ENCODE assay signal across 8 cellular contexts in the genomic region with DNA sequence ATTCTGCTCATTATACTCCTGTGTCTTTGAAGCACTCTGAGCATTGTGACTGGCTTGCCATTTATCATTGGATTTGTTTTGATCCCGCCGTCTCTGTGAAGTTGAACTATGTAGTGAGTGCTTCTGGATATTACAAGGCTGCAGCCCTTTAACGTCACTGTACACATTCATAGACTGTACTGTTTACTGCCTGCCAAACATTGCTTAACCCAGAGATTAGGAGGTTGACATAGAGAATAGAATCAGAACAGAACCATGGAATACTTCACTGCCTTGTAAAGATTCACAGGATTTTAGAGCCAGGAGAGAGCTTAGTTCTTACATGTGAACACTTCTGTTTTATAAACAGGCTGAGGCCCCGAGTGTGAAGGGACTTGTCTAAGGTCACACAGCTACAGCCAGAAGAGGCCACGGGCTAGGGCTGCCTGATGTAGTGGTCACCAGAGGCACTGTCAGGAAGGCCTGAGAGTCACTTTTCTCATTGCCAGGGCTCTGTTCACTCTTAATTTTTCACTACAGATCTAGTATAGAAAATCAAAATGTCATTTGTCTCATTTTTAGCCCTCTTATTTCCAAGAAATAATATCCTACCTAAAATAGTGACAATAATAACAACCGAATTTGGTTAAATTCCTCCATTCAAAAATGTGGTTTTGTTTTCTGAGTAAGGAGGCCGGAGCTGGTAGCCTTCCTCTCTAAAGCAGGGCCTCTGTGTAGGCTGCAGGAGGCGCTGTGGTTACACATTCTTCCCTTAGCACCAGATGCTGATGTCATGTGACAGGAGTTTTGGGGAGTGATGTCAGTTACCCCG.
A peak's percentile ranks its signal among the peaks of the same experiment; 100 is the strongest.
DNase-seq lines count a peak whose midpoint lies in the region; ATAC-seq and TF ChIP-seq lines count a peak whose summit lies in the region.

No MANE protein-coding gene starts in this region.

- no peak for TF ChIP-seq POLR2A in GM18505 (IDR thresholded peaks at IDR 0.05; ENCODE audit: borderline replicate concordance, extremely low read depth, insufficient read depth, insufficient read length)
- no peak for TF ChIP-seq POLR2A in suprapubic skin (IDR thresholded peaks at IDR 0.05)

- no peak overlapping the region for H3K4me3 Mint-ChIP-seq in endodermal cell

- no peak overlapping the region for H2AFZ ChIP-seq in MM.1S (ENCODE audit: low read length)

- H3K4me1 ChIP-seq in MM.1S (ENCODE audit: low read length) (no peaks in the 10 kb centered on the region), endodermal cell (ENCODE audit: control insufficient read depth, insufficient read depth, low read length) (peaks cover 4% of the 10 kb centered on the region), suprapubic skin (no peaks in the 10 kb centered on the region)

- H3K9me3 ChIP-seq in MM.1S (replicated peaks; ENCODE audit: insufficient read depth, low read length) (no peaks in the 10 kb centered on the region), endodermal cell (ENCODE audit: control insufficient read depth, low read length) (no peaks in the 10 kb centered on the region), suprapubic skin (no peaks in the 10 kb centered on the region)

- TF ChIP-seq CTCF in MM.1S (IDR thresholded peaks at IDR 0.05; ENCODE audit: low read length) (peak; percentile 63), endodermal cell (conservative IDR thresholded peaks at IDR 0.05) (peak; percentile 97), suprapubic skin (IDR thresholded peaks at IDR 0.05) (peak; percentile 34 to 64)

- peak; percentile 84 for DNase-seq in AG20443 (ENCODE audit: low spot score)
- DNase-seq in MM.1S: peak; percentile 40
- DNase-seq in activated CD4-positive, alpha-beta T cell treated with anti-CD3 and anti-CD28 coated beads for 4 hours: peak; percentile 18 to 33
- DNase-seq in endodermal cell: peak; percentile 83
- DNase-seq in mucosa of gallbladder (ENCODE audit: low spot score): peak; percentile 60
- no peak for DNase-seq in suprapubic skin (ENCODE audit: low spot score in 2 of 2)

- TF ChIP-seq EP300 in suprapubic skin (IDR thresholded peaks at IDR 0.05): no peak

- H3K9ac ChIP-seq in MM.1S (ENCODE audit: low read length): no peak overlapping the region
- H3K9ac ChIP-seq in endodermal cell (ENCODE audit: extremely low read depth, low read length, poor library complexity, severe bottlenecking): no peak overlapping the region

- no peaks in the 10 kb centered on the region for H3K79me2 ChIP-seq in MM.1S (ENCODE audit: low read length)

- peaks cover 67% of the 10 kb centered on the region for H3K36me3 Mint-ChIP-seq in endodermal cell (ENCODE audit: low read depth)

- H3K27me3 Mint-ChIP-seq in endodermal cell (ENCODE audit: insufficient read depth): no peaks in the 10 kb centered on the region

- no peak overlapping the region for H3K27ac Mint-ChIP-seq in endodermal cell

- H3K36me3 ChIP-seq in MM.1S (replicated peaks; ENCODE audit: insufficient read depth, low read length): peaks cover 9% of the 10 kb centered on the region
- peaks cover 81% of the 10 kb centered on the region for H3K36me3 ChIP-seq in endodermal cell (ENCODE audit: control insufficient read depth, insufficient read depth, low read length)
- H3K36me3 ChIP-seq in suprapubic skin: peaks cover 90% of the 10 kb centered on the region

- H3K4me3 ChIP-seq in MM.1S (ENCODE audit: low read length): no peak overlapping the region
- H3K4me3 ChIP-seq in endodermal cell (ENCODE audit: low read length): no peak overlapping the region
- H3K4me3 ChIP-seq in suprapubic skin: no peak overlapping the region

- H3K27ac ChIP-seq in MM.1S (ENCODE audit: low read length): no peak overlapping the region
- H3K27ac ChIP-seq in endodermal cell (ENCODE audit: low read depth, low read length): no peak overlapping the region
- H3K27ac ChIP-seq in suprapubic skin: no peak overlapping the region

- no peak overlapping the region for H3K4me2 ChIP-seq in MM.1S (ENCODE audit: low read depth, low read length)

- no peaks in the 10 kb centered on the region for H4K20me1 ChIP-seq in MM.1S (ENCODE audit: insufficient read depth, low read length)

- no peaks in the 10 kb centered on the region for H3F3A ChIP-seq in MM.1S (ENCODE audit: insufficient read depth, low read length)

- H3K9me2 ChIP-seq in MM.1S (replicated peaks; ENCODE audit: insufficient read depth, low read length): no peaks in the 10 kb centered on the region

- 78 to 93% methylated on average over 6 to 9 of the region's 9 CpGs for WGBS in endodermal cell (ENCODE audit: insufficient coverage in 1 of 2, insufficient read length in 1 of 2), 2 experiments
- WGBS in suprapubic skin: 72% methylated on average over 9 of the region's 9 CpGs

- H3K27me3 ChIP-seq in MM.1S (replicated peaks; ENCODE audit: insufficient read depth, low read length): no peaks in the 10 kb centered on the region
- no peaks in the 10 kb centered on the region for H3K27me3 ChIP-seq in endodermal cell (ENCODE audit: control insufficient read depth, insufficient read depth, low read length, poor library complexity, severe bottlenecking)
- H3K27me3 ChIP-seq in suprapubic skin: no peaks in the 10 kb centered on the region

- peaks cover 6% of the 10 kb centered on the region for H3K4me1 Mint-ChIP-seq in endodermal cell

- ATAC-seq in GM18505 (IDR thresholded peaks at IDR 0.05; ENCODE audit: unreplicated experiment) (peak; percentile 70), HG03460 (IDR thresholded peaks at IDR 0.05; ENCODE audit: unreplicated experiment) (no peak)

- H3K9me3 Mint-ChIP-seq in endodermal cell: no peaks in the 10 kb centered on the region

Comparison
In these comparisons a context has a peak if more than half of its experiments do, and no peak if none do; other contexts are left out.
1. DNase-seq: peak in AG20443 (single experiment), MM.1S (single experiment), activated CD4-positive, alpha-beta T cell treated with anti-CD3 and anti-CD28 coated beads for 4 hours (2 of 2), endodermal cell (single experiment) and mucosa of gallbladder (single experiment); none in suprapubic skin (0 of 2).
2. Peak in every context shown above with its lines, with median percentiles within 50 percentile points of each other: CTCF ChIP-seq.